Comparison of ENCODE assay signal across 30 cellular contexts in the genomic region with DNA sequence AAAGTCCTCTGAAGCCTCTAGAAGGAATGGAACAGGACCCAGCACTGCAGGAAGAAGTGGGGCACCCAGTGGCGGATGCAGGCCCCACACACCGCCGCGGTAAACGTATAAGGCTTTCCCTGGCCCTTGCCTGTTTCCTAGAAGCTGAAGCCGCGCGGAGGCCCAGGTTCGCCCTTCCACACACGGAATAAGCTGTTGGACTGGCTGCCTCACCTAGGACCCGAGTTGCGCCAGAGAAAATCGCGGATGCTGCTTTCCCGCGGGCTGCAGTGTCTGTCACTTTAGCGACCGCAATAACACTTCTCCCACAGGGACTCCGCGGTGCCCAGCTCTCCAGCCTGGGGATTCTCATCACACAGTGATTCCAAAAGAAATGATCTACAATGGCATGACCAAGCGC.
"Had no signal": no experiment of that assay in that cellular context is flagged by ENCODE, and none has a peak within 500 bp of the region (broad histone marks: within the 10 kb centered on the region; RNA-seq: fewer than 3 reads in every experiment).

No MANE protein-coding gene starts in this region.

- ATAC-seq: heart right ventricle; left colon; lower lobe of right lung; natural killer cell; pancreas; right lobe of liver; stimulated activated naive CD8-positive, alpha-beta T cell treated with anti-CD3 and anti-CD28 coated beads, Interleukin-15, amount 100 ng/mL, for 72 hours had no signal

- H3K4me3 Mint-ChIP-seq: dendritic cell treated with granulocyte-macrophage colony-stimulating factor and Interleukin-4, amounts not matched to agents 40 ng/mL and 50 ng/mL, for 4 days; endodermal cell; natural killer cell; stimulated activated naive CD8-positive, alpha-beta T cell treated with anti-CD3 and anti-CD28 coated beads, Interleukin-15, amount 100 ng/mL, for 72 hours had no signal

- H3K4me3 ChIP-seq: esophagus squamous epithelium, heart right ventricle, left ventricle myocardium inferior, lower lobe of right lung, pancreas, right lobe of liver, suprapubic skin had no signal

- H3K36me3 ChIP-seq: esophagus squamous epithelium, heart right ventricle, left ventricle myocardium inferior, lower lobe of right lung, pancreas, right lobe of liver, suprapubic skin had no signal

- H3K27me3 ChIP-seq: esophagus squamous epithelium, pancreas, right lobe of liver, suprapubic skin had no signal

- DNase-seq: cerebellar nuclear complex; effector CD8-positive, alpha-beta T cell; endodermal cell; esophagus squamous epithelium; foreskin melanocyte; glutamatergic neuron; heart right ventricle; hippocampal formation; kidney glomerular epithelial cell; left colon; left ventricle myocardium inferior; natural killer cell; occipital lobe; right lobe of liver; small intestine; stimulated activated CD4-positive, alpha-beta T cell treated with anti-CD3 and anti-CD28 coated beads, Interleukin-12 subunit alpha, Interleukin-12 subunit beta, amount 100 ng/mL, for 4 hours; stimulated activated CD4-positive, alpha-beta T cell treated with anti-CD3 and anti-CD28 coated beads, Interleukin-1b, Interleukin-23, amount 100 ng/mL, for 48 hours; stimulated activated CD4-positive, alpha-beta T cell treated with anti-CD3 and anti-CD28 coated beads, Interleukin-4, amount 100 ng/mL, for 1 hour; stimulated activated CD8-positive, alpha-beta memory T cell treated with anti-CD3 and anti-CD28 coated beads, Interleukin-4, amount 100 ng/mL, for 48 hours; stimulated activated naive CD4-positive, alpha-beta T cell; stimulated activated naive CD8-positive, alpha-beta T cell treated with anti-CD3 and anti-CD28 coated beads, Interleukin-15, amount 100 ng/mL, for 72 hours; trophoblast cell had no signal

- H3K27ac Mint-ChIP-seq: dendritic cell treated with granulocyte-macrophage colony-stimulating factor and Interleukin-4, amounts not matched to agents 40 ng/mL and 50 ng/mL, for 4 days; endodermal cell; natural killer cell; progenitor cell of endocrine pancreas had no signal

- H3K4me1 ChIP-seq: esophagus squamous epithelium, heart right ventricle, left ventricle myocardium inferior, lower lobe of right lung, pancreas, right lobe of liver, suprapubic skin had no signal

- H3K27me3 Mint-ChIP-seq: dendritic cell treated with granulocyte-macrophage colony-stimulating factor and Interleukin-4, amounts not matched to agents 40 ng/mL and 50 ng/mL, for 4 days; progenitor cell of endocrine pancreas; stimulated activated naive CD8-positive, alpha-beta T cell treated with anti-CD3 and anti-CD28 coated beads, Interleukin-15, amount 100 ng/mL, for 72 hours had no signal

- H3K9me3 ChIP-seq: esophagus squamous epithelium, left ventricle myocardium inferior, lower lobe of right lung, pancreas, right lobe of liver had no signal

- H3K4me1 Mint-ChIP-seq: endodermal cell; natural killer cell; stimulated activated naive CD8-positive, alpha-beta T cell treated with anti-CD3 and anti-CD28 coated beads, Interleukin-15, amount 100 ng/mL, for 72 hours had no signal

- FAIRE-seq: colon, endothelial cell of umbilical vein, islet of Langerhans, pancreas, small intestine had no signal

- H3K27ac ChIP-seq: esophagus squamous epithelium, heart right ventricle, left ventricle myocardium inferior, lower lobe of right lung, pancreas, right lobe of liver, suprapubic skin had no signal

- H3K36me3 Mint-ChIP-seq: natural killer cell had no signal
